20 cellular contexts compared by ENCODE assay signal in the genomic region with DNA sequence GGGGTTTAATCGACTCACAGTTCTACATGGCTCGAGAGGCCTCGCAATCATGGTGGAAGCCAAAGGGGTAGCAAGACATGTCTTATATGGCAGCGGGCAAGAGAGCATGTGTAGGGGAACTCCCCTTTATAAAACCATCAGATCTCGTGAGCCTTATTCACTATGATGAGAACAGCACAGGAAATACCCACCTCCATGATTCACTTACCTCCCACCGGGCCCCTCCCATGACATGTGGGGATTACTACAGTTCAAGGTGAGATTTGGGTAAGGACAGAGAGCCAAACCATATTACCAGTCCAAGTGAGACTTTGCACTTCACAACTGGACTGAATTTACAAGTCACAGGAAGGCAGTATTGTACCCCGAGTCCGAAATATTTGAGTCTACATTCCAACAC.
DNase-seq lines count a peak whose midpoint lies in the region; ATAC-seq, FAIRE-seq and TF ChIP-seq lines count a peak whose summit lies in the region.
"Had no signal": no experiment of that assay in that cellular context is flagged by ENCODE, and none has a peak within 500 bp of the region (broad histone marks: within the 10 kb centered on the region; RNA-seq: fewer than 3 reads in every experiment).

No MANE protein-coding gene starts in this region.

- 0 out of 2 replicates have a peak overlapping the region, but pooled peaks have one; percentile 7 for H2BK5ac ChIP-seq in H1 (ENCODE audit: low read depth, low read length)

- no peak overlapping the region for H3K4me3 Mint-ChIP-seq in activated naive CD8-positive, alpha-beta T cell treated with anti-CD3 and anti-CD28 coated beads, Interleukin-2, amount 50 U/mL, for 24 hours
- no peak overlapping the region for H3K4me3 Mint-ChIP-seq in activated naive CD8-positive, alpha-beta T cell treated with anti-CD3 and anti-CD28 coated beads for 36 hours
- H3K4me3 Mint-ChIP-seq: CD4-positive, alpha-beta T cell; H9 had no signal

- no peak overlapping the region for H4K91ac ChIP-seq in H1 (replicated peaks; ENCODE audit: insufficient read length, low read length)

- H3K14ac ChIP-seq in H1 (ENCODE audit: insufficient read length), result no peak overlapping the region

- no peak overlapping the region for H4K5ac ChIP-seq in H1 (ENCODE audit: insufficient read length, low read depth, low read length)

- H4K20me1 ChIP-seq in H1 (replicated peaks in 1 of 2; ENCODE audit: control insufficient read depth in 1 of 2, insufficient read depth in 2 of 2, low read length in 2 of 2), result no peaks in the 10 kb centered on the region

- no peak overlapping the region for H2AFZ ChIP-seq in H1 (ENCODE audit: low read length)

- no peaks in the 10 kb centered on the region for H3K36me3 ChIP-seq in H1 (ENCODE audit: control insufficient read depth in 2 of 4, insufficient read depth in 4 of 4, low read length in 3 of 4)
- no peaks in the 10 kb centered on the region for H3K36me3 ChIP-seq in vagina

- H2BK12ac ChIP-seq in H1 (ENCODE audit: low read depth, low read length), result no peak overlapping the region

- no peak overlapping the region for H2BK15ac ChIP-seq in H1 (ENCODE audit: low read length)

- no peak for TF ChIP-seq EP300 in H1 (IDR thresholded peaks at IDR 0.05; ENCODE audit: borderline replicate concordance in 1 of 2, low read depth in 2 of 2, low read length in 2 of 2)

- H3K9me3 ChIP-seq in H1 (ENCODE audit: insufficient read depth in 2 of 2, low read depth in 1 of 2, low read length in 1 of 2) (no peaks in the 10 kb centered on the region), vagina (no peaks in the 10 kb centered on the region)
- H3K9me3 ChIP-seq: Caco-2 had no signal

- H3K4me2 ChIP-seq in H1 (ENCODE audit: insufficient read depth in 1 of 2, low read depth in 2 of 2, low read length in 2 of 2), result no peak overlapping the region

- POLR2A ChIA-PET in H1 (lab: Charles Lee; ENCODE audit: partially characterized antibody), result no interaction called here

- no peak for TF ChIP-seq RAD21 in H1 (IDR thresholded peaks at IDR 0.05 in 1 of 2, conservative IDR thresholded peaks at IDR 0.05 in 1 of 2; ENCODE audit: low read depth in 2 of 2, low read length in 2 of 2)

- no peak overlapping the region for H2AK5ac ChIP-seq in H1 (ENCODE audit: low read depth, low read length)

- TF ChIP-seq POLR2A in H1 (IDR thresholded peaks at IDR 0.05; ENCODE audit: control extremely low read depth in 1 of 2, low read depth in 2 of 2, low read length in 2 of 2), result no peak
- no peak for TF ChIP-seq POLR2A in vagina (IDR thresholded peaks at IDR 0.05)

- peaks cover 7% of the 10 kb centered on the region for H3K4me1 Mint-ChIP-seq in activated naive CD8-positive, alpha-beta T cell treated with anti-CD3 and anti-CD28 coated beads, Interleukin-2, amount 50 U/mL, for 24 hours
- peaks cover 5% of the 10 kb centered on the region for H3K4me1 Mint-ChIP-seq in activated naive CD8-positive, alpha-beta T cell treated with anti-CD3 and anti-CD28 coated beads for 36 hours

- no peaks in the 10 kb centered on the region for H3K79me2 ChIP-seq in H1 (ENCODE audit: control insufficient read depth in 1 of 2, insufficient read depth in 2 of 2, low read length in 2 of 2)

- H3K23ac ChIP-seq in H1 (ENCODE audit: insufficient read length), result no peak overlapping the region

- H3K27ac Mint-ChIP-seq in activated naive CD8-positive, alpha-beta T cell treated with anti-CD3 and anti-CD28 coated beads, Interleukin-2, amount 50 U/mL, for 24 hours, result no peak overlapping the region
- no peak overlapping the region for H3K27ac Mint-ChIP-seq in activated naive CD8-positive, alpha-beta T cell treated with anti-CD3 and anti-CD28 coated beads for 36 hours
- H3K27ac Mint-ChIP-seq: CD4-positive, alpha-beta T cell; H9 had no signal

- peaks cover 2% of the 10 kb centered on the region; the same call in 1 of the 2 replicates for H3K23me2 ChIP-seq in H1 (ENCODE audit: low read depth, low read length)

- intact Hi-C loops in vagina (cut with DNase I), result no loop called here

- DNase-seq in activated naive CD8-positive, alpha-beta T cell treated with anti-CD3 and anti-CD28 coated beads, Interleukin-2, amount 50 U/mL, for 24 hours, result no peak
- DNase-seq in activated naive CD8-positive, alpha-beta T cell treated with anti-CD3 and anti-CD28 coated beads for 36 hours, result no peak
- peak; percentile 17 for DNase-seq in HT1080 (ENCODE audit: low read depth)
- peak in 1 of 2 experiments; percentile 10 for DNase-seq in H1 (ENCODE audit: low read depth in 1 of 2, low spot score in 2 of 2)
- DNase-seq in vagina (ENCODE audit: extremely low spot score in 2 of 2), result peak; percentile 7 to 54
- DNase-seq: ACHN; AML-193; Caco-2; CD4-positive, alpha-beta T cell; DMS79; GDM1; GOT3; H9 had no signal

- peaks cover 7% of the 10 kb centered on the region for H3K27me3 Mint-ChIP-seq in activated naive CD8-positive, alpha-beta T cell treated with anti-CD3 and anti-CD28 coated beads, Interleukin-2, amount 50 U/mL, for 24 hours
- peaks cover 8% of the 10 kb centered on the region for H3K27me3 Mint-ChIP-seq in activated naive CD8-positive, alpha-beta T cell treated with anti-CD3 and anti-CD28 coated beads for 36 hours

- no peak overlapping the region for H3K4ac ChIP-seq in H1 (replicated peaks; ENCODE audit: insufficient read length, low read depth, low read length)

- no peak for FAIRE-seq in H1 (lab: Jason Lieb, UNC)
- FAIRE-seq: A204.1, D721Med, GM12892, GM18507 had no signal

- H3K18ac ChIP-seq in H1 (ENCODE audit: extremely low read depth, low read length), result no peak overlapping the region

- no peak overlapping the region for H4K8ac ChIP-seq in H1 (ENCODE audit: extremely low read depth, insufficient read depth, low read length)

- H3K9ac ChIP-seq in H1 (replicated peaks in 1 of 4; ENCODE audit: extremely low read depth in 1 of 4, low read depth in 3 of 4, low read length in 3 of 4), result no peak overlapping the region

- H3K27ac ChIP-seq in H1 (ENCODE audit: low read depth, low read length) (no peak overlapping the region), vagina (no peak overlapping the region)
- H3K27ac ChIP-seq: C4-2B had no signal

- no peaks in the 10 kb centered on the region for H3K27me3 ChIP-seq in H1 (replicated peaks in 1 of 4; ENCODE audit: control insufficient read depth in 3 of 4, extremely low read depth in 1 of 4, insufficient read depth in 3 of 4, low read length in 3 of 4)
- no peaks in the 10 kb centered on the region for H3K27me3 ChIP-seq in vagina

- peaks cover 0 to 7% (median 2%) of the 10 kb centered on the region in 4 experiments; a peak in 3 of 7 replicates for H3K4me1 ChIP-seq in H1 (replicated peaks in 1 of 4; ENCODE audit: control insufficient read depth in 3 of 4, insufficient read depth in 4 of 4, low read length in 3 of 4)
- H3K4me1 ChIP-seq in vagina, result peaks cover 19% of the 10 kb centered on the region
- H3K4me1 ChIP-seq: Caco-2 had no signal

- WGBS in H1 (ENCODE audit: extremely low coverage in 1 of 2, insufficient coverage in 1 of 2, insufficient read length in 1 of 2, insufficient replicate concordance in 2 of 2, low coverage in 1 of 2, low lambda C conversion rate in 2 of 2, missing lambda C conversion rate in 1 of 2), 2 experiments, result 88% methylated on average over 8 of the region's 8 CpGs; no CpG with 5 or more reads in 1 of the 2 experiments

- CTCF ChIA-PET in H1 (lab: Charles Lee; ENCODE audit: partially characterized antibody), result interaction anchor here (1.1 to 1.3 kb wide), 2 partner anchors 21 to 58 kb away, joined by 3 to 5 read pairs; no protein-coding TSS in a partner anchor

- peak; percentile 21 for ATAC-seq in activated naive CD8-positive, alpha-beta T cell treated with anti-CD3 and anti-CD28 coated beads, Interleukin-2, amount 50 U/mL, for 24 hours
- no peak for ATAC-seq in GM18868 (IDR thresholded peaks at IDR 0.05; ENCODE audit: unreplicated experiment)
- ATAC-seq in HG03342 (IDR thresholded peaks at IDR 0.05; ENCODE audit: unreplicated experiment), result no peak

- TF ChIP-seq CTCF in H1 (IDR thresholded peaks at IDR 0.05; ENCODE audit: control extremely low read depth in 1 of 3, insufficient read depth in 1 of 3, low read depth in 1 of 3, low read length in 3 of 3), result no peak
- no peak for TF ChIP-seq CTCF in vagina (IDR thresholded peaks at IDR 0.05)

- H2BK20ac ChIP-seq in H1 (ENCODE audit: low read length), result no peak overlapping the region

- no peak overlapping the region for H3K56ac ChIP-seq in H1 (replicated peaks; ENCODE audit: insufficient read length, low read depth, low read length)

- H3K4me3 ChIP-seq in H1 (ENCODE audit: extremely low read depth in 1 of 4, insufficient read depth in 2 of 4, low read depth in 3 of 4, low read length in 4 of 4) (no peak overlapping the region), vagina (no peak overlapping the region)

- no peaks in the 10 kb centered on the region for H3K79me1 ChIP-seq in H1 (ENCODE audit: low read depth, low read length)

- no peak overlapping the region for H2BK120ac ChIP-seq in H1 (replicated peaks; ENCODE audit: low read depth, low read length)

- no peaks in the 10 kb centered on the region for H3K36me3 Mint-ChIP-seq in activated naive CD8-positive, alpha-beta T cell treated with anti-CD3 and anti-CD28 coated beads, Interleukin-2, amount 50 U/mL, for 24 hours (ENCODE audit: low read depth)
- no peaks in the 10 kb centered on the region for H3K36me3 Mint-ChIP-seq in activated naive CD8-positive, alpha-beta T cell treated with anti-CD3 and anti-CD28 coated beads for 36 hours

- H3K9me3 Mint-ChIP-seq in activated naive CD8-positive, alpha-beta T cell treated with anti-CD3 and anti-CD28 coated beads, Interleukin-2, amount 50 U/mL, for 24 hours, result no peaks in the 10 kb centered on the region
- H3K9me3 Mint-ChIP-seq in activated naive CD8-positive, alpha-beta T cell treated with anti-CD3 and anti-CD28 coated beads for 36 hours, result no peaks in the 10 kb centered on the region
- H3K9me3 Mint-ChIP-seq: CD4-positive, alpha-beta T cell; H9 had no signal

TF ChIP-seq in H1, 55 proteins besides CTCF, POLR2A, EP300 and RAD21:
- TF ChIP-seq GABPA (IDR thresholded peaks at IDR 0.05; ENCODE audit: borderline replicate concordance, insufficient read depth, low read length) (no peak), RFX5 (IDR thresholded peaks at IDR 0.05; ENCODE audit: borderline replicate concordance, low read depth, low read length) (no peak), CREB1 (IDR thresholded peaks at IDR 0.05) (no peak), NANOG (IDR thresholded peaks at IDR 0.05; ENCODE audit: insufficient read depth, low read depth, low read length, poor library complexity, severe bottlenecking) (no peak)
- TF ChIP-seq, protein P1, sequence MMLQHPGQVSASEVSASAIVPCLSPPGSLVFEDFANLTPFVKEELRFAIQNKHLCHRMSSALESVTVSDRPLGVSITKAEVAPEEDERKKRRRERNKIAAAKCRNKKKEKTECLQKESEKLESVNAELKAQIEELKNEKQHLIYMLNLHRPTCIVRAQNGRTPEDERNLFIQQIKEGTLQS (IDR thresholded peaks at IDR 0.05; ENCODE audit: insufficient read depth, low read depth, low read length), result no peak
- TF ChIP-seq, protein P2, sequence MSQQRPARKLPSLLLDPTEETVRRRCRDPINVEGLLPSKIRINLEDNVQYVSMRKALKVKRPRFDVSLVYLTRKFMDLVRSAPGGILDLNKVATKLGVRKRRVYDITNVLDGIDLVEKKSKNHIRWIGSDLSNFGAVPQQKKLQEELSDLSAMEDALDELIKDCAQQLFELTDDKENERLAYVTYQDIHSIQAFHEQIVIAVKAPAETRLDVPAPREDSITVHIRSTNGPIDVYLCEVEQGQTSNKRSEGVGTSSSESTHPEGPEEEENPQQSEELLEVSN (IDR thresholded peaks at IDR 0.05), result no peak

Comparison
In these comparisons a context has a peak if more than half of its experiments do, and no peak if none do; other contexts are left out.
1. DNase-seq: peak in HT1080 (single experiment) and vagina (2 of 2); none in activated naive CD8-positive, alpha-beta T cell treated with anti-CD3 and anti-CD28 coated beads, Interleukin-2, amount 50 U/mL, for 24 hours (single experiment) and activated naive CD8-positive, alpha-beta T cell treated with anti-CD3 and anti-CD28 coated beads for 36 hours (single experiment).